Comparison of ENCODE assay signal across 8 cellular contexts in the genomic region with DNA sequence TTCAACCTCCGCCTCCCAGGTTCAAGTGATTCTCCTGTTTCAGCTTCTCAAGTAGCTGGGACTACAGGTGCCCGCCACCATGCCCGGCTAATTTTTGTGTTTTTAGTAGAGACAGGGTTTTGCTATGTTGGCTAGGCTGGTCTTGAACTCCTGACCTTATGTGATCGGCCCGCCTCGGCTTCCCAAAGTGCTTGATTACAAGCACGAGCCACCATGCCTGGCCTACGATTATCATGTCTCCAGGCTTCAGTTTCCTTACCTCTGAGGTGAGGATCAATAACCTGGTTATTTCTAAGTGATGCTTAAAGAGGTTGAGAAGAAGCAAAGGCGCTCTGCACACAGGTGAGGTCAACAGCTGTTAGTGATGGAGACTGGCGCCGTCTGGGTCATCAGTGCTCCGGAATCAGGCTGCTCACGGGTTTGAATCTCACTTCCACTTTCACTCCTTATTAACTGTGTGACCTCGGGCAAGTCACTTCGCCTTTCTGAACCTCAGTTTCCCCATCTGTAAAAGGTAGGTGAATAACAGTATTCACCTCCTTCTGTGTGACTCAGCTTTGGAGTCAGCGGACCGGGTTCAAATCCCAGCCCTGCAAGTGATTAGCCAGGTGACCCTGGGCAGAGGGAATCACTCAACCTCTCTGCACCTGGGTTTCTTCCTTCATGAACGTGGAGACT. TPM values are rescaled to one million over a fixed set of nuclear protein-coding genes. Genes with fewer than 3 reads are reported as not detected.
DNase-seq lines count a peak whose midpoint lies in the region; ATAC-seq and TF ChIP-seq lines count a peak whose summit lies in the region.

No MANE protein-coding gene starts in this region.

- H3K18ac ChIP-seq in mesenchymal stem cell (ENCODE audit: low read depth in 1 of 2, low read length in 2 of 2) = peak overlapping the region in 1 of 2 experiments; percentile 89

- peak overlapping the region; percentile 90 for H3K9ac ChIP-seq in mesenchymal stem cell (ENCODE audit: low read length)

- in situ Hi-C loops in astrocyte of the cerebellum (cut with HindIII; ENCODE audit: low sequenced_read_pairs) = no loop called here

- peak overlapping the region; percentile 96 for H3K4me2 ChIP-seq in mesenchymal stem cell (ENCODE audit: low read length, poor library complexity, severe bottlenecking)

- H2BK15ac ChIP-seq in mesenchymal stem cell (ENCODE audit: low read depth, poor library complexity, severe bottlenecking) = no peak overlapping the region

- no peak overlapping the region for H2BK120ac ChIP-seq in mesenchymal stem cell (ENCODE audit: low read depth, low read length)

- H3K9me3 ChIP-seq in mesenchymal stem cell (ENCODE audit: control insufficient read depth, low read length) = no peaks in the 10 kb centered on the region

- H3K36me3 ChIP-seq in mesenchymal stem cell (ENCODE audit: control insufficient read depth in 1 of 2, insufficient read depth in 2 of 2, low read depth in 1 of 2, low read length in 2 of 2) = no peaks in the 10 kb centered on the region

- peak overlapping the region; percentile 86 for H3K4me3 ChIP-seq in astrocyte of the cerebellum (ENCODE audit: low read depth, low read length)
- H3K4me3 ChIP-seq in mesenchymal stem cell (ENCODE audit: insufficient read depth in 1 of 2, low read depth in 1 of 2, low read length in 2 of 2) = peak overlapping the region; percentile 80 to 85

- 81% methylated on average over 17 of the region's 18 CpGs for WGBS in mesenchymal stem cell

- peak overlapping the region; percentile 24 to 71 for H3K4ac ChIP-seq in mesenchymal stem cell (ENCODE audit: low read depth in 1 of 2, low read length in 2 of 2)

- peak; percentile 37 for ATAC-seq in HG03342 (IDR thresholded peaks at IDR 0.05; ENCODE audit: unreplicated experiment)

- no peak overlapping the region for H2BK5ac ChIP-seq in mesenchymal stem cell (ENCODE audit: low read depth, low read length, poor library complexity, severe bottlenecking)

- TF ChIP-seq CTCF in astrocyte of the cerebellum (IDR thresholded peaks at IDR 0.05; ENCODE audit: low read depth, low read length, missing control alignments) = no peak

- peak overlapping the region; percentile 74 for H2AFZ ChIP-seq in mesenchymal stem cell (ENCODE audit: low read depth, low read length)

- H3K79me1 ChIP-seq in mesenchymal stem cell (replicated peaks; ENCODE audit: low read length, poor library complexity, severe bottlenecking) = peaks cover 20% of the 10 kb centered on the region

- no peaks in the 10 kb centered on the region for H3K27me3 ChIP-seq in mesenchymal stem cell (ENCODE audit: control insufficient read depth in 1 of 2, insufficient read depth in 1 of 2, low read length in 2 of 2)

- H4K91ac ChIP-seq in mesenchymal stem cell (ENCODE audit: low read length) = peak overlapping the region; percentile 80

- DNase-seq in NCI-H82 (lab: John Stamatoyannopoulos, UW) (peak; percentile 49), NCI-H82 treated with DMSO at 0.1 percent for 48 hours (lab: John Stamatoyannopoulos, UW; ENCODE audit: unreplicated experiment) (no peak), astrocyte of the cerebellum (ENCODE audit: low read depth) (no peak), mesenchymal stem cell (no peak), NCI-H510A treated with DMSO at 0.1 percent for 48 hours (lab: John Stamatoyannopoulos, UW) (no peak), GM03348 (ENCODE audit: low spot score) (no peak)
- DNase-seq in stimulated activated CD4-positive, alpha-beta T cell treated with anti-CD3 and anti-CD28 coated beads, Interleukin-2, amount 100 ng/mL, for 24 hours = no peak

- H3K23ac ChIP-seq in mesenchymal stem cell (ENCODE audit: low read length in 2 of 2) = no peak overlapping the region

- H3K4me1 ChIP-seq in mesenchymal stem cell (ENCODE audit: control insufficient read depth, insufficient read depth, low read depth, low read length) = peaks cover 8% of the 10 kb centered on the region

- H2AK5ac ChIP-seq in mesenchymal stem cell (ENCODE audit: low read length, severe bottlenecking) = peak overlapping the region; percentile 2

- H3K27ac ChIP-seq in mesenchymal stem cell (ENCODE audit: low read length, poor library complexity, severe bottlenecking) = no peak overlapping the region

- H4K8ac ChIP-seq in mesenchymal stem cell (ENCODE audit: low read length) = peak overlapping the region; percentile 29

- no peak overlapping the region for H3K14ac ChIP-seq in mesenchymal stem cell (ENCODE audit: low read length in 2 of 2)

- H2BK12ac ChIP-seq in mesenchymal stem cell (ENCODE audit: low read length in 2 of 2) = peak overlapping the region; percentile 63 to 75

RNA-seq across cellular contexts. Expression of a gene that starts 0.7 kb away (rescaled TPM):
- polyA plus RNA-seq in mesenchymal stem cell (2013, experiment 1 of 2) = 42.8 TPM
- 39.9 TPM for polyA plus RNA-seq in mesenchymal stem cell (2013, experiment 2 of 2)
